In genomic region chr2:17934721-17935120, GRCh38 we compare ENCODE assay signal across 15 cellular contexts. TPM values are rescaled to one million over a fixed set of nuclear protein-coding genes. Genes with fewer than 3 reads are reported as not detected.
DNase-seq lines count a peak whose midpoint lies in the region; ATAC-seq and TF ChIP-seq lines count a peak whose summit lies in the region.
"Had no signal": no experiment of that assay in that cellular context is flagged by ENCODE, and none has a peak within 500 bp of the region (broad histone marks: within the 10 kb centered on the region; RNA-seq: fewer than 3 reads in every experiment).

No MANE protein-coding gene starts in this region.

- H3K9me3 Mint-ChIP-seq in endothelial cell (ENCODE audit: unreplicated experiment), result no peaks in the 10 kb centered on the region
- H3K9me3 Mint-ChIP-seq: activated T-helper 17 cell treated with anti-CD3 and anti-CD28 coated beads, Interleukin-2, amount 50 U/mL, for 72 hours; T-helper 1 cell treated with Interleukin-12 subunit alpha and Interleukin-12 subunit beta and Interleukin-4 antibody, amounts not matched to agents 30 μg/mL and 1 μg/mL, for 36 hours had no signal

- H3K27ac Mint-ChIP-seq in endothelial cell (ENCODE audit: unreplicated experiment), result peak overlapping the region; percentile 91
- H3K27ac Mint-ChIP-seq: activated T-helper 17 cell treated with anti-CD3 and anti-CD28 coated beads, Interleukin-2, amount 50 U/mL, for 72 hours; mesothelial cell of epicardium; stimulated activated memory B cell treated with anti-CD40 and anti-IgM and Interleukin-4, amounts not matched to agents 10 μg/mL and 1 μg/mL and 100 μg/mL, for 72 hours; T-helper 1 cell treated with Interleukin-12 subunit alpha and Interleukin-12 subunit beta and Interleukin-4 antibody, amounts not matched to agents 30 μg/mL and 1 μg/mL, for 36 hours had no signal

- ATAC-seq in psoas muscle (peak in 3 of 4 donors; percentile 46 to 67 (median 59)), sciatic nerve (no peak), HG03135 (IDR thresholded peaks at IDR 0.05; ENCODE audit: unreplicated experiment) (no peak), GM18870 (IDR thresholded peaks at IDR 0.05; ENCODE audit: unreplicated experiment) (no peak), GM21529 (IDR thresholded peaks at IDR 0.05; ENCODE audit: unreplicated experiment) (no peak)
- ATAC-seq: activated T-helper 17 cell treated with anti-CD3 and anti-CD28 coated beads, Interleukin-2, amount 50 U/mL, for 72 hours; HepG2; stimulated activated memory B cell treated with anti-CD40 and anti-IgM and Interleukin-4, amounts not matched to agents 10 μg/mL and 1 μg/mL and 100 μg/mL, for 72 hours had no signal

- peak; percentile 7 for DNase-seq in endothelial cell (ENCODE audit: low spot score)
- DNase-seq in psoas muscle, result peak in 1 of 2 donors; percentile 50
- DNase-seq in sciatic nerve (ENCODE audit: low spot score), result no peak
- DNase-seq: NCI-H1092 treated with DMSO at 0.1 percent for 48 hours, NCI-H345 had no signal

- no peaks in the 10 kb centered on the region for H4K20me1 ChIP-seq in BLaER1 treated with 17β-estradiol and CSF1 and Interleukin-3, amounts not matched to agents 10 nM and 100 nM

- H3K9ac ChIP-seq in BLaER1 treated with 17β-estradiol and CSF1 and Interleukin-3, amounts not matched to agents 10 nM and 100 nM, result no peak overlapping the region
- H3K9ac ChIP-seq in HUES64 (ENCODE audit: low read depth, low read length), result peak overlapping the region; percentile 23; the same call in 1 of the 2 replicates

- H3K27me3 Mint-ChIP-seq in endothelial cell (ENCODE audit: unreplicated experiment), result peaks cover 2% of the 10 kb centered on the region

- H3K4me3 Mint-ChIP-seq in endothelial cell (ENCODE audit: unreplicated experiment), result no peak overlapping the region
- H3K4me3 Mint-ChIP-seq: activated T-helper 17 cell treated with anti-CD3 and anti-CD28 coated beads, Interleukin-2, amount 50 U/mL, for 72 hours; mesothelial cell of epicardium; stimulated activated memory B cell treated with anti-CD40 and anti-IgM and Interleukin-4, amounts not matched to agents 10 μg/mL and 1 μg/mL and 100 μg/mL, for 72 hours; T-helper 1 cell treated with Interleukin-12 subunit alpha and Interleukin-12 subunit beta and Interleukin-4 antibody, amounts not matched to agents 30 μg/mL and 1 μg/mL, for 36 hours had no signal

- H3K27ac ChIP-seq in BLaER1 treated with 17β-estradiol and CSF1 and Interleukin-3, amounts not matched to agents 10 nM and 100 nM, result no peak overlapping the region
- H3K27ac ChIP-seq in HUES64 (ENCODE audit: low read depth, low read length) (no peak overlapping the region), psoas muscle (no peak overlapping the region)

- peaks cover 21 to 39% (median 32%) of the 10 kb centered on the region in 10 experiments; a peak in 19 of 20 replicates for H3K4me1 ChIP-seq in BLaER1 treated with 17β-estradiol and CSF1 and Interleukin-3, amounts not matched to agents 10 nM and 100 nM
- H3K4me1 ChIP-seq in HUES64 (ENCODE audit: insufficient read depth, low read length) (peaks cover 20% of the 10 kb centered on the region; the same call in 1 of the 2 replicates), psoas muscle (peaks cover 11% of the 10 kb centered on the region)

- peaks cover 29% of the 10 kb centered on the region for H3K4me1 Mint-ChIP-seq in endothelial cell (ENCODE audit: unreplicated experiment)
- H3K4me1 Mint-ChIP-seq: activated T-helper 17 cell treated with anti-CD3 and anti-CD28 coated beads, Interleukin-2, amount 50 U/mL, for 72 hours; mesothelial cell of epicardium; stimulated activated memory B cell treated with anti-CD40 and anti-IgM and Interleukin-4, amounts not matched to agents 10 μg/mL and 1 μg/mL and 100 μg/mL, for 72 hours had no signal

- 92% methylated on average over 4 of the region's 4 CpGs for WGBS in HUES64
- WGBS in psoas muscle, 3 donors, result 69 to 87% (median 76%) methylated on average over 3 to 4 of the region's 4 CpGs

- peaks cover 7 to 38% (median 23%) of the 10 kb centered on the region in 11 experiments; a peak in 21 of 22 replicates for H3K36me3 ChIP-seq in BLaER1 treated with 17β-estradiol and CSF1 and Interleukin-3, amounts not matched to agents 10 nM and 100 nM
- peaks cover 16% of the 10 kb centered on the region; the same call in 1 of the 2 replicates for H3K36me3 ChIP-seq in HUES64 (ENCODE audit: insufficient read depth, low read length)
- peaks cover 0 to 15% of the 10 kb centered on the region in 2 donors for H3K36me3 ChIP-seq in psoas muscle (ENCODE audit: insufficient read depth in 1 of 2, low read depth in 1 of 2)

- no peaks in the 10 kb centered on the region for H3K27me3 ChIP-seq in BLaER1 treated with 17β-estradiol and CSF1 and Interleukin-3, amounts not matched to agents 10 nM and 100 nM
- H3K27me3 ChIP-seq in HUES64 (ENCODE audit: insufficient read depth, low read length) (no peaks in the 10 kb centered on the region), psoas muscle (ENCODE audit: insufficient read depth in 3 of 3, low read length in 2 of 3) (no peaks in the 10 kb centered on the region)

- intact Hi-C loops in psoas muscle (cut with DNase I) (no loop called here), sciatic nerve (cut with DNase I) (no loop called here)

- TF ChIP-seq CTCF in endothelial cell (IDR thresholded peaks at IDR 0.05; ENCODE audit: unreplicated experiment), result no peak
- TF ChIP-seq CTCF in psoas muscle (IDR thresholded peaks at IDR 0.05), result no peak

- peaks cover 9% of the 10 kb centered on the region for H3K36me3 Mint-ChIP-seq in endothelial cell (ENCODE audit: low read depth, unreplicated experiment)
- H3K36me3 Mint-ChIP-seq: mesothelial cell of epicardium; stimulated activated memory B cell treated with anti-CD40 and anti-IgM and Interleukin-4, amounts not matched to agents 10 μg/mL and 1 μg/mL and 100 μg/mL, for 72 hours had no signal

- H3K4me2 ChIP-seq in BLaER1 treated with 17β-estradiol and CSF1 and Interleukin-3, amounts not matched to agents 10 nM and 100 nM, result peak overlapping the region in 10 of 11 experiments; percentile 5 to 52 (median 21); a peak in 15 of 22 replicates

- H3K4me3 ChIP-seq in BLaER1 treated with 17β-estradiol and CSF1 and Interleukin-3, amounts not matched to agents 10 nM and 100 nM, result no peak overlapping the region
- H3K4me3 ChIP-seq in HUES64 (ENCODE audit: low read length) (no peak overlapping the region), psoas muscle (no peak overlapping the region)

- H3K9me3 ChIP-seq in BLaER1 treated with 17β-estradiol and CSF1 and Interleukin-3, amounts not matched to agents 10 nM and 100 nM (replicated peaks in 1 of 11), result peaks cover 7 to 28% (median 17%) of the 10 kb centered on the region in 11 experiments; a peak in 19 of 22 replicates
- H3K9me3 ChIP-seq in HUES64 (ENCODE audit: insufficient read depth, low read depth, low read length), result 0 out of 2 replicates have a peak, but pooled peaks cover 3% of the 10 kb centered on the region
- H3K9me3 ChIP-seq in psoas muscle, result no peaks in the 10 kb centered on the region

RNA-seq across cellular contexts. Expression of gene KCNS3, which starts 56.3 kb away (rescaled TPM):
- polyA plus RNA-seq in HUES64 (2013, experiment 1 of 2), result 10.2 TPM
- polyA plus RNA-seq in HUES64 (2013, experiment 2 of 2), result 11.4 TPM
- total RNA-seq in endothelial cell (ENCODE audit: unreplicated experiment) (12.1 TPM), psoas muscle (10 to 100 TPM in 2 of 4 donors, 1 to 10 TPM in 2; 5.8 to 14.6 (median 10.1) TPM), sciatic nerve (16.9 TPM)
- 10 to 100 TPM in 2 of 3 donors, 1 to 10 TPM in 1; 3.6 to 29.2 (median 12.1) TPM for polyA plus RNA-seq in psoas muscle
- total RNA-seq: activated T-helper 17 cell treated with anti-CD3 and anti-CD28 coated beads, Interleukin-2, amount 50 U/mL, for 72 hours; HepG2 had no signal
- polyA plus RNA-seq: HepG2 had no signal

Comparison
In these comparisons a context has a peak if more than half of its experiments do, and no peak if none do; other contexts are left out.
1. ATAC-seq: peak in psoas muscle (3 of 4); none in sciatic nerve (single experiment), HG03135 (single experiment), GM18870 (single experiment) and GM21529 (single experiment).